ENCODE assay signal across 9 cellular contexts in the genomic region with DNA sequence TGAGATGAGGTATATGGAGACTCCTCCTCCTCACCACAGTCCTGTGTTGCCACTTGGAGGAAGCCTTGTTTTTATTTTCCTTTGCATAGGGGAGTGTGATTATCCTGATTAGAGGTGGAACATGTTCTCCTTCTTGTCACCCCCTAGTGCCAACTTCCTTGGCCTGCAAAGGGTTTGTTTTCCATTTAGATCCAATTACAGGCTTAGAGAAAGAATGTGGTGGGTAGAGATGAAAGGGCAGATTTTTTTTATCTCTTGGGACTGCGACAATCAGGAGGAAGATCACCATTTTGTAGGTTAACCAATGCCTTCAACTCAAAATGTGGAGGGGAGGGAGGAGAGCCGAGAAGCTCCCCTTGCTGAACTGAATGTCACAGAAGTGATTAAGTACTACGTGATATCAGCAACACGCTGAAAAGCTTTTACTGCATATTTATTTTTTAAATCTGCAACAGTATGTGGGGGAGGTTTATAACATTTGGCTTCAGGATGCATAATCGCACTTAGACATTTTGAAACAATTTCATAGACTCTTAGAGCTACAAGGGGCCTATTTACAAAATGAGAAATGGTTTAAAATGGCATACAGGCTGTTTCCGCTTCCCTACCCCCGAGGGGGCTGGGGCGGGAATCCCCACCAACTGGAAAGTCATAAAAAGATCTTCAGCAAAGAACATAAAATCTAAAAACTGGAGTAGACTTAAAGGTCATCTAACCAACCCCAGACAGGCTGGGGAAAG. TPM values are rescaled to one million over a fixed set of nuclear protein-coding genes. Genes with fewer than 3 reads are reported as not detected.
DNase-seq lines count a peak whose midpoint lies in the region; TF ChIP-seq lines count a peak whose summit lies in the region.
"Had no signal": no experiment of that assay in that cellular context is flagged by ENCODE, and none has a peak within 500 bp of the region (broad histone marks: within the 10 kb centered on the region; RNA-seq: fewer than 3 reads in every experiment).

No MANE protein-coding gene starts in this region.

- intact Hi-C loops in ovary (cut with DNase I) = loop anchor here in 3 of 4 donors (10.0 kb wide), 2 partner anchors 51 to 59 kb away; no protein-coding TSS in a partner anchor

- H3K36me3 ChIP-seq in DOHH2 (ENCODE audit: control insufficient read depth, low read length) (no peaks in the 10 kb centered on the region), ovary (no peaks in the 10 kb centered on the region)

- H3K4me3 ChIP-seq in DOHH2 (ENCODE audit: low read length) = peak overlapping the region; percentile 37
- H3K4me3 ChIP-seq in astrocyte of the spinal cord (ENCODE audit: low read depth, low read length) = peak overlapping the region; percentile 36
- peak overlapping the region; percentile 30 for H3K4me3 ChIP-seq in ovary

- no peaks in the 10 kb centered on the region for H3F3A ChIP-seq in DOHH2 (ENCODE audit: control insufficient read depth, insufficient read depth)

- no peak for TF ChIP-seq EP300 in ovary (IDR thresholded peaks at IDR 0.05)

- H3K14ac ChIP-seq in H9 (ENCODE audit: insufficient read depth, low read length) = no peak overlapping the region

- no peak overlapping the region for H4K8ac ChIP-seq in H9 (replicated peaks; ENCODE audit: insufficient read length, low read depth, low read length)

- H3K79me1 ChIP-seq in H9 (ENCODE audit: insufficient read depth, low read depth, low read length, poor library complexity, severe bottlenecking) = no peaks in the 10 kb centered on the region

- no peak overlapping the region for H2BK120ac ChIP-seq in H9 (ENCODE audit: low read depth, low read length, poor library complexity, severe bottlenecking)

- H2BK15ac ChIP-seq in H9 (ENCODE audit: low read depth, low read length) = no peak overlapping the region

- no peak overlapping the region for H2BK12ac ChIP-seq in H9 (ENCODE audit: insufficient read length, low read depth, low read length)

- no peak overlapping the region for H3K23ac ChIP-seq in H9 (ENCODE audit: insufficient read length, low read depth, low read length)

- H3K23me2 ChIP-seq in H9 (ENCODE audit: insufficient read length, low read depth, low read length, poor library complexity, severe bottlenecking) = no peaks in the 10 kb centered on the region

- H3T11ph ChIP-seq in H9 (ENCODE audit: low read length) = no peak overlapping the region

- no peak overlapping the region for H2BK20ac ChIP-seq in H9 (ENCODE audit: low read depth, low read length, poor library complexity, severe bottlenecking)

- no peaks in the 10 kb centered on the region for H3K79me2 ChIP-seq in DOHH2 (ENCODE audit: control insufficient read depth, low read length)
- no peaks in the 10 kb centered on the region for H3K79me2 ChIP-seq in H9 (ENCODE audit: insufficient read depth, low read length)

- 0 out of 2 replicates have a peak overlapping the region, but pooled peaks have one; percentile 11 for H3K27ac ChIP-seq in DOHH2 (ENCODE audit: low read depth, low read length)
- no peak overlapping the region for H3K27ac ChIP-seq in H9 (ENCODE audit: insufficient read length, low read depth, low read length)
- peak overlapping the region in 1 of 2 donors; percentile 55 for H3K27ac ChIP-seq in ovary
- H3K27ac ChIP-seq in RWPE1 = no peak overlapping the region

- POLR2A ChIA-PET in RWPE1 (lab: Yijun Ruan, JAX; ENCODE audit: low non-redundant PET) = no interaction called here

- H4K91ac ChIP-seq in H9 (ENCODE audit: insufficient read length, low read depth, low read length) = no peak overlapping the region

- H4K20me1 ChIP-seq in DOHH2 (ENCODE audit: control insufficient read depth, insufficient read depth, low read depth, low read length) (no peaks in the 10 kb centered on the region), H9 (ENCODE audit: control insufficient read depth, insufficient read depth, insufficient read length) (no peaks in the 10 kb centered on the region)

- no peak overlapping the region for H3K56ac ChIP-seq in H9 (ENCODE audit: insufficient read length, low read depth, low read length)

- H3K4me1 ChIP-seq in DOHH2 (ENCODE audit: control insufficient read depth, low read length) (peaks cover 57% of the 10 kb centered on the region), H9 (ENCODE audit: insufficient read depth, low read length) (peaks cover 10% of the 10 kb centered on the region), ovary (ENCODE audit: insufficient read depth) (peaks cover 18% of the 10 kb centered on the region)

- no peak overlapping the region for H3K18ac ChIP-seq in H9 (ENCODE audit: insufficient read length, low read depth, low read length)

- CTCF ChIA-PET in RWPE1 (lab: Yijun Ruan, JAX) = interaction anchor here (0.6 kb wide), 1 partner anchor 455 kb away, joined by 4 read pairs; no protein-coding TSS in a partner anchor

- no peak overlapping the region for H2AFZ ChIP-seq in H9 (ENCODE audit: low read length)

- H3K9me3 ChIP-seq in DOHH2 (ENCODE audit: control insufficient read depth, insufficient read depth, low read length) (no peaks in the 10 kb centered on the region), H9 (ENCODE audit: control insufficient read depth, low read depth, low read length) (no peaks in the 10 kb centered on the region), ovary (no peaks in the 10 kb centered on the region)

- no peak overlapping the region for H4K5ac ChIP-seq in H9 (ENCODE audit: insufficient read length, low read depth, low read length)

- H3K4me2 ChIP-seq in DOHH2 (ENCODE audit: low read length) (peak overlapping the region; percentile 36), H9 (ENCODE audit: insufficient read depth, insufficient read length, low read length) (no peak overlapping the region)

- peaks cover 49 to 51% of the 10 kb centered on the region in 2 experiments for H3K4me1 Mint-ChIP-seq in H9

- TF ChIP-seq CTCF in DOHH2 (IDR thresholded peaks at IDR 0.05; ENCODE audit: low read depth, low read length, poor library complexity, severe bottlenecking) (no peak), H9 (conservative IDR thresholded peaks at IDR 0.05) (peak; percentile 26; the same call in 1 of the 3 replicates), astrocyte of the spinal cord (IDR thresholded peaks at IDR 0.05; ENCODE audit: low read depth, low read length) (no peak), ovary (IDR thresholded peaks at IDR 0.05) (no peak), RWPE1 (conservative IDR thresholded peaks at IDR 0.05; ENCODE audit: low read depth) (no peak)

- DNase-seq in H9 (no peak), astrocyte of the spinal cord (ENCODE audit: low read depth, low spot score) (no peak), ovary (no peak), RWPE1 (ENCODE audit: low spot score) (no peak), NCI-H146 treated with DMSO at 0.1 percent for 48 hours (lab: John Stamatoyannopoulos, UW; ENCODE audit: unreplicated experiment) (no peak), NAMALWA (ENCODE audit: low spot score) (no peak), D341Med (ENCODE audit: low spot score) (no peak)
- DNase-seq: NCI-H146 had no signal

- no peak overlapping the region for H3K9ac ChIP-seq in H9 (ENCODE audit: extremely low read depth, insufficient read length, low read length)

- H2AK5ac ChIP-seq in H9 (ENCODE audit: insufficient read length, low read length) = no peak overlapping the region

- H3K9me2 ChIP-seq in DOHH2 (replicated peaks; ENCODE audit: control insufficient read depth, low read length) = no peaks in the 10 kb centered on the region

- H3K27me3 ChIP-seq in DOHH2 (ENCODE audit: control insufficient read depth, low read length) = peaks cover 12% of the 10 kb centered on the region
- H3K27me3 ChIP-seq in H9 (ENCODE audit: insufficient read depth, low read length) = no peaks in the 10 kb centered on the region
- H3K27me3 ChIP-seq in ovary = no peaks in the 10 kb centered on the region

- no peak overlapping the region for H3K27ac Mint-ChIP-seq in H9

- WGBS in H9 (ENCODE audit: extremely low coverage, insufficient read length, low lambda C conversion rate) = no CpG with 5 or more reads among the region's 8 CpGs
- 6 to 11% (median 6%) methylated on average over 8 of the region's 8 CpGs for WGBS in ovary, 3 donors

- no peaks in the 10 kb centered on the region for H3K27me3 Mint-ChIP-seq in H9 (ENCODE audit: low read depth)

- H2BK5ac ChIP-seq in H9 (ENCODE audit: insufficient read length, low read length) = no peak overlapping the region

- no peak for TF ChIP-seq POLR2A in ovary (IDR thresholded peaks at IDR 0.05)

- in situ Hi-C loops in astrocyte of the spinal cord (cut with HindIII; ENCODE audit: low sequenced_read_pairs) = no loop called here

- no peak overlapping the region for H3K4me3 Mint-ChIP-seq in H9

- H3K36me3 Mint-ChIP-seq in H9 (ENCODE audit: insufficient read depth in 1 of 3, low read depth in 3 of 3) = peaks cover 0 to 7% (median 6%) of the 10 kb centered on the region in 3 experiments; a peak in 4 of 7 replicates

- peaks cover 0 to 2% of the 10 kb centered on the region in 2 experiments; a peak in 1 of 5 replicates for H3K9me3 Mint-ChIP-seq in H9

- H3K4ac ChIP-seq in H9 (ENCODE audit: low read depth, low read length) = no peak overlapping the region

RNA-seq across cellular contexts. Expression of a gene that starts 2.4 kb away (rescaled TPM):
- total RNA-seq in H9 (2021) (19.2 and 22.1 TPM in 2 replicates), ovary (100 to 1,000 TPM in 5 of 7 donors, 10 to 100 TPM in 2; 42.1 to 146 (median 124) TPM)
- 100 to 1,000 TPM; 127 to 133 TPM for polyA plus RNA-seq in ovary
